ENCODE assay signal across 8 cellular contexts in the genomic region with DNA sequence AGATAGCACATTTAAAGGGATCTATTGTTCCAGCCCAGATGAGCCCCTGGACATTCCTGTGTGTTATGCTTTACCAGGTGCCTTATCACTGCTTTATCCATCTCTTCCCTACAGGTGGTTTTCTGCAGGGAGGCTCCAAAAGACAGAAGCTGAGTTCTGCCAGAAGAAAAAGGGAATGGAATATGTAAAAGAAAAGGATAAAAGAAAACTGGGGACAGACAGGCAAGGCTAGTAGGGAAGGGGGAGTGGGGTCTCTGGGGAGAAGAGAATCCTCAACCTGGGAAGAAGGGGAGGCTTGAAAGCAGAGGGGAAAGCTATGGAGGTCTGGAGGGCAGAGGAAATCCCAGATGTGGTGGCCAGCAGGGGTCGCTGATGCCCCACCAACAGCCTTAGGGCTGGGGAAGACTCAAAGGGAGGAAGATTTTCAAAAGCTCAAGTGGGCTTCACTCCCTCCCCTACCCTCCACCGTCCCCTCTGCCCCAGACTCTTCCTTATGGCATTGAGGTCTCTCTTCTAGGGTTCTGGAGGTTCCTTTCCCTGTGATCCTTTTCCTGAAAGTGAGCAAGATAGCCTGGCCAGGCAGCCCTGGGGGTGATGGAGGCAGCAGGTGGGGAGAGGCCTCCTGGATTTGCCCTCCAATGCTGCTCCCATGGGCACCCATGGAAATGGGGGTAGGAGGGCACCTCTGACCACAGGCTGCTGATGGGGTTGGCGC.
DNase-seq lines count a peak whose midpoint lies in the region; ATAC-seq and TF ChIP-seq lines count a peak whose summit lies in the region.

No MANE protein-coding gene starts in this region.

- no peaks in the 10 kb centered on the region for H3K9me3 Mint-ChIP-seq in activated T-helper 2 cell treated with anti-CD3 and anti-CD28 coated beads, Interferon-gamma antibody, Interleukin-2, Interleukin-4, amounts not matched to agents 10 μg/mL and 5 μg/mL and 100 μg/mL, durations not matched to agents 14 hours and 24 hours and 36 hours

- H3K36me3 Mint-ChIP-seq in activated T-helper 2 cell treated with anti-CD3 and anti-CD28 coated beads, Interferon-gamma antibody, Interleukin-2, Interleukin-4, amounts not matched to agents 10 μg/mL and 5 μg/mL and 100 μg/mL, durations not matched to agents 14 hours and 24 hours and 36 hours (ENCODE audit: low read depth): no peaks in the 10 kb centered on the region

- H3K27ac ChIP-seq in RWPE1 (no peak overlapping the region), suprapubic skin (no peak overlapping the region)

- no peak overlapping the region for H3K4me3 Mint-ChIP-seq in activated T-helper 2 cell treated with anti-CD3 and anti-CD28 coated beads, Interferon-gamma antibody, Interleukin-2, Interleukin-4, amounts not matched to agents 10 μg/mL and 5 μg/mL and 100 μg/mL, durations not matched to agents 14 hours and 24 hours and 36 hours (ENCODE audit: low read depth)

- peaks cover 2% of the 10 kb centered on the region for H3K27me3 ChIP-seq in suprapubic skin

- H3K4me1 ChIP-seq in suprapubic skin: peaks cover 3% of the 10 kb centered on the region

- peak; percentile 53 for TF ChIP-seq CTCF in RWPE1 (conservative IDR thresholded peaks at IDR 0.05; ENCODE audit: low read depth)
- TF ChIP-seq CTCF in foreskin fibroblast (IDR thresholded peaks at IDR 0.05; ENCODE audit: low read depth, low read length): peak; percentile 79
- peak; percentile 67 to 76 for TF ChIP-seq CTCF in suprapubic skin (IDR thresholded peaks at IDR 0.05)

- TF ChIP-seq EP300 in suprapubic skin (IDR thresholded peaks at IDR 0.05): no peak

- H3K4me3 ChIP-seq in foreskin fibroblast (ENCODE audit: low read depth in 1 of 2, low read length in 2 of 2) (no peak overlapping the region), suprapubic skin (no peak overlapping the region)

- H3K4me1 Mint-ChIP-seq in activated T-helper 2 cell treated with anti-CD3 and anti-CD28 coated beads, Interferon-gamma antibody, Interleukin-2, Interleukin-4, amounts not matched to agents 10 μg/mL and 5 μg/mL and 100 μg/mL, durations not matched to agents 14 hours and 24 hours and 36 hours (ENCODE audit: low read depth): peaks cover 3% of the 10 kb centered on the region

- no peak overlapping the region for H3K27ac Mint-ChIP-seq in activated T-helper 2 cell treated with anti-CD3 and anti-CD28 coated beads, Interferon-gamma antibody, Interleukin-2, Interleukin-4, amounts not matched to agents 10 μg/mL and 5 μg/mL and 100 μg/mL, durations not matched to agents 14 hours and 24 hours and 36 hours

- TF ChIP-seq POLR2A in suprapubic skin (IDR thresholded peaks at IDR 0.05): no peak

- WGBS in suprapubic skin: 23% methylated on average over 3 of the region's 3 CpGs

- peak; percentile 54 for ATAC-seq in HG03378 (IDR thresholded peaks at IDR 0.05; ENCODE audit: unreplicated experiment)

- H3K36me3 ChIP-seq in suprapubic skin: no peaks in the 10 kb centered on the region

- POLR2A ChIA-PET in RWPE1 (lab: Yijun Ruan, JAX; ENCODE audit: low non-redundant PET): no interaction called here

- CTCF ChIA-PET in RWPE1 (lab: Yijun Ruan, JAX): interaction anchor here (0.5 to 6.8 kb wide), 18 partner anchors 9 to 520 kb away, joined by 3 to 102 read pairs (median 4); no protein-coding TSS in a partner anchor

- DNase-seq in SIG-M5 treated with dmso at 0.1 percent for 504 hours (lab: John Stamatoyannopoulos, UW; ENCODE audit: unreplicated experiment): peak; percentile 36
- no peak for DNase-seq in SIG-M5 (lab: John Stamatoyannopoulos, UW)
- peak; percentile 68 for DNase-seq in RWPE1 (ENCODE audit: low spot score)
- DNase-seq in activated T-helper 2 cell treated with anti-CD3 and anti-CD28 coated beads, Interferon-gamma antibody, Interleukin-2, Interleukin-4, amounts not matched to agents 10 μg/mL and 5 μg/mL and 100 μg/mL, durations not matched to agents 14 hours and 24 hours and 36 hours (ENCODE audit: low spot score): peak; percentile 43
- DNase-seq in foreskin fibroblast: peak; percentile 33 to 82
- peak; percentile 43 for DNase-seq in occipital lobe (lab: John Stamatoyannopoulos, UW)
- DNase-seq in suprapubic skin (ENCODE audit: low spot score in 2 of 2): peak in 1 of 2 donors; percentile 78

- H3K9me3 ChIP-seq in suprapubic skin: no peaks in the 10 kb centered on the region

- H3K27me3 Mint-ChIP-seq in activated T-helper 2 cell treated with anti-CD3 and anti-CD28 coated beads, Interferon-gamma antibody, Interleukin-2, Interleukin-4, amounts not matched to agents 10 μg/mL and 5 μg/mL and 100 μg/mL, durations not matched to agents 14 hours and 24 hours and 36 hours (ENCODE audit: low read depth): peaks cover 19% of the 10 kb centered on the region

- intact Hi-C loops in activated T-helper 2 cell treated with anti-CD3 and anti-CD28 coated beads, Interferon-gamma antibody, Interleukin-2, Interleukin-4, amounts not matched to agents 10 μg/mL and 5 μg/mL and 100 μg/mL, durations not matched to agents 14 hours and 24 hours and 36 hours (cut with micrococcal nuclease): loop anchor here (1.0 kb wide), 1 partner anchor 217 kb away; no protein-coding TSS in a partner anchor
